Comparison of ENCODE assay signal across 2 cellular contexts in genomic region chr1:246599315-246599714, GRCh38.
TF ChIP-seq lines count a peak whose summit lies in the region.

No MANE protein-coding gene starts in this region.

TF ChIP-seq in K562, 482 proteins besides CTCF, POLR2A, EP300 and RAD21:
- TF ChIP-seq CEBPG (CRISPR knock-in tag; IDR thresholded peaks at IDR 0.05) (no peak; the same call in 1 of the 2 replicates), CEBPG (tag; conservative IDR thresholded peaks at IDR 0.05 in 1 of 2, IDR thresholded peaks at IDR 0.05 in 1 of 2) (peak in 1 of 2 experiments; percentile 63; a peak in 2 of 4 replicates), DACH1 (IDR thresholded peaks at IDR 0.05; ENCODE audit: partially characterized antibody) (no peak), ATF3 (IDR thresholded peaks at IDR 0.05) (peak; percentile 59), ATF3 (CRISPR knock-in tag; conservative IDR thresholded peaks at IDR 0.05) (no peak), CEBPB (tag; IDR thresholded peaks at IDR 0.05) (peak; percentile 34; the same call in 1 of the 2 replicates)

TF ChIP-seq in GM12891, 5 proteins besides CTCF, POLR2A, EP300 and RAD21:
- TF ChIP-seq POU2F2 (IDR thresholded peaks at IDR 0.05; ENCODE audit: low read depth, low read length): no peak
- TF ChIP-seq TAF1 (IDR thresholded peaks at IDR 0.05; ENCODE audit: low read depth, low read length): no peak
TF ChIP-seq in GM12891: peak in this region for 0.
